In the genomic region with DNA sequence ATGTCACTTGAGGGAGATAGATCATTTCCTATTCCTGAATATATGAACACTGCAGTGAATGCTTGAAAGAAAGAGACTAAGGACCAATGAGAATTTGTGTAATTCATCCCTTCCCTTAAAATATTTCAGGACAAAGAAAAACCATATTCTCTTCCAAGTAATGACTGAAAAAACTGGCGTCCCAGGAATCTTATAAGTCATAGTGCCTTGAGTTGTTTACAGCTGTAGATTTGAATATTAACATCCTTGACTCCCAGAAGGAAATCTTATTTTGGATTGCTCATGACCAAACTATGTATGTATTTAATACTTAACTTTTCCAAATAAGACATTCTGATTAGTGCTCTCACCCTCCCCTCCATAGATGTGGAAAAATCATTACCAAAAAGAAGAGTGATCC, we compare ENCODE assay signal across 25 cellular contexts. TPM values are rescaled to one million over a fixed set of nuclear protein-coding genes. Genes with fewer than 3 reads are reported as not detected.
DNase-seq lines count a peak whose midpoint lies in the region; ATAC-seq, FAIRE-seq and TF ChIP-seq lines count a peak whose summit lies in the region.
"Had no signal": no experiment of that assay in that cellular context is flagged by ENCODE, and none has a peak within 500 bp of the region (broad histone marks: within the 10 kb centered on the region; RNA-seq: fewer than 3 reads in every experiment).

No MANE protein-coding gene starts in this region.

- H3K27ac Mint-ChIP-seq in osteocyte (ENCODE audit: unreplicated experiment) = peak overlapping the region; percentile 61
- H3K27ac Mint-ChIP-seq: activated CD8-positive, alpha-beta T cell treated with anti-CD3 and anti-CD28 coated beads, Interleukin-2, amount 10 ng/mL, durations not matched to agents 7 days and 5 days; CD4-positive, alpha-beta T cell; T-helper 17 cell had no signal

- FAIRE-seq in GM12891 (lab: Jason Lieb, UNC) = no peak

- peaks cover 10% of the 10 kb centered on the region for H3K4me1 Mint-ChIP-seq in osteocyte (ENCODE audit: unreplicated experiment)

- no peak for TF ChIP-seq CTCF in osteocyte (IDR thresholded peaks at IDR 0.05)

- H3K27me3 Mint-ChIP-seq in osteocyte (ENCODE audit: unreplicated experiment) = no peaks in the 10 kb centered on the region
- H3K27me3 Mint-ChIP-seq: CD4-positive, alpha-beta T cell; T-helper 17 cell had no signal

- peak; percentile 44 for DNase-seq in AG20443 (ENCODE audit: low spot score)
- peak; percentile 15 for DNase-seq in M059J (ENCODE audit: low read depth)
- DNase-seq in fibroblast of gingiva (ENCODE audit: low read depth) = peak; percentile 30
- DNase-seq in osteocyte (ENCODE audit: extremely low spot score, unreplicated experiment) = no peak
- DNase-seq in activated effector memory CD4-positive, alpha-beta T cell treated with Interleukin-2 at 50 U/mL for 16 hours = no peak
- DNase-seq in NCI-H446 treated with DMSO at 0.1 percent for 48 hours (lab: John Stamatoyannopoulos, UW) = no peak
- no peak for DNase-seq in GM12891 (ENCODE audit: insufficient read length, low spot score)
- DNase-seq: activated CD8-positive, alpha-beta T cell treated with anti-CD3 and anti-CD28 coated beads, Interleukin-2, amount 10 ng/mL, durations not matched to agents 7 days and 5 days; activated gamma-delta T cell; CD4-positive, alpha-beta T cell; cortex of kidney; DMS 273 treated with DMSO at 0.1 percent for 48 hours; H9; heart left ventricle; NCI-H1092 treated with DMSO at 0.1 percent for 48 hours; NCI-H2029; T-helper 17 cell; upper lobe of right lung had no signal

- H3K36me3 Mint-ChIP-seq in osteocyte (ENCODE audit: unreplicated experiment) = peaks cover 30% of the 10 kb centered on the region

- TF ChIP-seq POLR2A in GM12891 (IDR thresholded peaks at IDR 0.05; ENCODE audit: low read depth, low read length) = no peak

- H3K9me3 Mint-ChIP-seq in osteocyte (ENCODE audit: unreplicated experiment) = no peaks in the 10 kb centered on the region
- H3K9me3 Mint-ChIP-seq: CD4-positive, alpha-beta T cell; H9 had no signal

- ATAC-seq in GM18861 (IDR thresholded peaks at IDR 0.05; ENCODE audit: unreplicated experiment) = no peak
- ATAC-seq: activated CD8-positive, alpha-beta T cell treated with anti-CD3 and anti-CD28 coated beads, Interleukin-2, amount 10 ng/mL, durations not matched to agents 7 days and 5 days; heart left ventricle; T-helper 17 cell; upper lobe of right lung had no signal

- H3K4me3 Mint-ChIP-seq in osteocyte (ENCODE audit: unreplicated experiment) = no peak overlapping the region
- H3K4me3 Mint-ChIP-seq: activated CD8-positive, alpha-beta T cell treated with anti-CD3 and anti-CD28 coated beads, Interleukin-2, amount 10 ng/mL, durations not matched to agents 7 days and 5 days; CD4-positive, alpha-beta T cell; H9; T-helper 17 cell had no signal

TF ChIP-seq in GM12891, 5 proteins besides CTCF, POLR2A, EP300 and RAD21:
- TF ChIP-seq SPI1 (IDR thresholded peaks at IDR 0.05; ENCODE audit: low read depth, low read length) (no peak), PAX5 (IDR thresholded peaks at IDR 0.05; ENCODE audit: insufficient read depth, low read length, severe bottlenecking) (no peak), POU2F2 (IDR thresholded peaks at IDR 0.05; ENCODE audit: low read depth, low read length) (no peak), TAF1 (IDR thresholded peaks at IDR 0.05; ENCODE audit: low read depth, low read length) (no peak), POLR2AphosphoS5 (IDR thresholded peaks at IDR 0.05; ENCODE audit: low read depth, low read length) (no peak)
TF ChIP-seq in GM12891: peak in this region for 0.

RNA-seq across cellular contexts. Expression of a gene that starts 55.5 kb away (rescaled TPM):
- total RNA-seq in M059J (2014; rRNA removed; shearing (Covaris generic)) = 0.05 TPM in 1 of 2 replicates, not detected in the other
- not detected in 2 replicates for total RNA-seq in osteocyte
- not detected for polyA plus RNA-seq in GM12891 (2012; ENCODE audit: low read depth, missing spikeins)
- total RNA-seq: activated CD8-positive, alpha-beta T cell treated with anti-CD3 and anti-CD28 coated beads, Interleukin-2, amount 10 ng/mL, durations not matched to agents 7 days and 5 days; breast epithelium; CD4-positive, alpha-beta T cell; G401; H9; heart left ventricle; mesenteric fat pad; pulmonary artery endothelial cell; SJSA1; subcutaneous adipose tissue; T-helper 17 cell; upper lobe of right lung had no signal
- polyA plus RNA-seq: heart left ventricle had no signal

RNA-seq across cellular contexts. Expression of a gene that starts 57.6 kb away (rescaled TPM):
- not detected in 2 replicates for total RNA-seq in M059J (2014; rRNA removed; shearing (Covaris generic))
- total RNA-seq in osteocyte = not detected in 2 replicates
- polyA plus RNA-seq in GM12891 (2012; ENCODE audit: low read depth, missing spikeins) = not detected
- total RNA-seq: activated CD8-positive, alpha-beta T cell treated with anti-CD3 and anti-CD28 coated beads, Interleukin-2, amount 10 ng/mL, durations not matched to agents 7 days and 5 days; breast epithelium; CD4-positive, alpha-beta T cell; G401; H9; heart left ventricle; mesenteric fat pad; pulmonary artery endothelial cell; SJSA1; T-helper 17 cell; upper lobe of right lung had no signal
- polyA plus RNA-seq: heart left ventricle had no signal

Comparison
In these comparisons a context has a peak if more than half of its experiments do, and no peak if none do; other contexts are left out.
1. DNase-seq: peak in AG20443 (single experiment), M059J (single experiment) and fibroblast of gingiva (single experiment); none in osteocyte (single experiment), activated effector memory CD4-positive, alpha-beta T cell treated with Interleukin-2 at 50 U/mL for 16 hours (single experiment), NCI-H446 treated with DMSO at 0.1 percent for 48 hours (single experiment) and GM12891 (single experiment).